Comparison of ENCODE assay signal across 14 cellular contexts in genomic region chr13:106490177-106490576, GRCh38. TPM values are rescaled to one million over a fixed set of nuclear protein-coding genes. Genes with fewer than 3 reads are reported as not detected.
DNase-seq lines count a peak whose midpoint lies in the region; ATAC-seq and TF ChIP-seq lines count a peak whose summit lies in the region.
"Had no signal": no experiment of that assay in that cellular context is flagged by ENCODE, and none has a peak within 500 bp of the region (broad histone marks: within the 10 kb centered on the region; RNA-seq: fewer than 3 reads in every experiment).

No MANE protein-coding gene starts in this region.

- intact Hi-C loops in dorsolateral prefrontal cortex (cut with DNase I) = loop anchor here in 1 of 2 donors (5.0 to 10.0 kb wide), 2 partner anchors 73 to 155 kb away; no protein-coding TSS in a partner anchor

- H3K4me3 Mint-ChIP-seq in activated T-cell treated with anti-CD3 and anti-CD28 coated beads, Interleukin-2, amount 50 U/mL, for 24 hours = no peak overlapping the region

- H3K36me3 ChIP-seq in SK-N-SH (replicated peaks in 1 of 2; ENCODE audit: control insufficient read depth in 1 of 2, insufficient read depth in 2 of 2, low read length in 1 of 2) (peaks cover 7 to 32% of the 10 kb centered on the region in 2 experiments), mesodermal cell (ENCODE audit: control insufficient read depth, insufficient read depth, low read length) (peaks cover 52% of the 10 kb centered on the region)

- DNase-seq in SK-N-SH (peak; percentile 30), dorsolateral prefrontal cortex (no peak), OCI-M2 (lab: John Stamatoyannopoulos, UW; ENCODE audit: unreplicated experiment) (no peak), epidermal melanocyte (ENCODE audit: insufficient read length, low spot score) (no peak)
- no peak for DNase-seq in activated T-cell treated with anti-CD3 and anti-CD28 coated beads, Interleukin-2, amount 50 U/mL, for 24 hours
- DNase-seq: AML-193, DMS53 had no signal

- no peaks in the 10 kb centered on the region for H3K9me3 Mint-ChIP-seq in activated T-cell treated with anti-CD3 and anti-CD28 coated beads, Interleukin-2, amount 50 U/mL, for 24 hours
- H3K9me3 Mint-ChIP-seq: CD8-positive, alpha-beta memory T cell had no signal

- TF ChIP-seq EP300 in SK-N-SH (IDR thresholded peaks at IDR 0.05; ENCODE audit: borderline replicate concordance in 1 of 2, low read depth in 1 of 2, low read length in 1 of 2) = 0 out of 4 replicates have a peak, but pooled peaks of 1 of the 2 experiments have one; percentile 19

- ATAC-seq in SK-N-SH treated with all-trans-retinoic acid at 6 μM for 48 hours = no peak
- ATAC-seq: HCT116 had no signal

- CTCF ChIA-PET in SK-N-SH (lab: Yijun Ruan, JAX) = no interaction called here

- TF ChIP-seq CTCF in SK-N-SH (IDR thresholded peaks at IDR 0.05) (no peak), dorsolateral prefrontal cortex (IDR thresholded peaks at IDR 0.05 in 54 of 56, conservative IDR thresholded peaks at IDR 0.05 in 2 of 56; ENCODE audit: low read depth in 1 of 56, partially characterized antibody in 56 of 56) (no peak)

- H3K27ac ChIP-seq in SK-N-SH (ENCODE audit: low read depth in 2 of 2, low read length in 1 of 2) = 0 out of 4 replicates have a peak overlapping the region, but pooled peaks of 1 of the 2 experiments have one; percentile 28
- peak overlapping the region in 57 of 59 donors; percentile 88 to 99 (median 97) for H3K27ac ChIP-seq in dorsolateral prefrontal cortex
- H3K27ac ChIP-seq in mesodermal cell (ENCODE audit: low read depth, low read length, severe bottlenecking) = peak overlapping the region; percentile 19
- H3K27ac ChIP-seq in temporal lobe (ENCODE audit: low read depth, low read length) = peak overlapping the region; percentile 33
- H3K27ac ChIP-seq: 22Rv1, BLaER1 had no signal

- no peak for TF ChIP-seq RAD21 in SK-N-SH (IDR thresholded peaks at IDR 0.05; ENCODE audit: low read length)

- H3K27me3 ChIP-seq in SK-N-SH (ENCODE audit: insufficient read depth) (no peaks in the 10 kb centered on the region), dorsolateral prefrontal cortex (no peaks in the 10 kb centered on the region)
- H3K27me3 ChIP-seq: BLaER1 had no signal

- 36% methylated on average over 4 of the region's 4 CpGs for WGBS in SK-N-SH (ENCODE audit: low lambda C conversion rate)
- 81 to 92% methylated on average over 2 to 3 of the region's 4 CpGs for WGBS in mesodermal cell (ENCODE audit: insufficient coverage in 2 of 2), 2 experiments

- no peaks in the 10 kb centered on the region for H3K9me2 ChIP-seq in SK-N-SH

- POLR2A ChIA-PET in SK-N-SH (lab: Yijun Ruan, JAX) = no interaction called here

- H3K36me3 Mint-ChIP-seq in activated T-cell treated with anti-CD3 and anti-CD28 coated beads, Interleukin-2, amount 50 U/mL, for 24 hours (ENCODE audit: low read depth) = no peaks in the 10 kb centered on the region
- H3K36me3 Mint-ChIP-seq: CD8-positive, alpha-beta memory T cell had no signal

- H3K4me3 ChIP-seq in SK-N-SH (ENCODE audit: low read depth in 2 of 2, low read length in 1 of 2) (no peak overlapping the region), dorsolateral prefrontal cortex (peak overlapping the region in 21 of 59 donors; percentile 7 to 54 (median 39)), mesodermal cell (ENCODE audit: extremely low read depth, insufficient read depth, low read length, poor library complexity, severe bottlenecking) (no peak overlapping the region)
- H3K4me3 ChIP-seq: BLaER1 had no signal

- no peaks in the 10 kb centered on the region for H3F3A ChIP-seq in SK-N-SH (replicated peaks; ENCODE audit: insufficient read depth)

- peaks cover 21% of the 10 kb centered on the region for H3K4me1 Mint-ChIP-seq in activated T-cell treated with anti-CD3 and anti-CD28 coated beads, Interleukin-2, amount 50 U/mL, for 24 hours (ENCODE audit: low read depth)

- H3K4me1 ChIP-seq in SK-N-SH (ENCODE audit: control insufficient read depth in 1 of 2, insufficient read depth in 2 of 2, low read depth in 1 of 2, low read length in 1 of 2) = peaks cover 0 to 14% of the 10 kb centered on the region in 2 experiments; a peak in 2 of 4 replicates
- peaks cover 3% of the 10 kb centered on the region for H3K4me1 ChIP-seq in mesodermal cell (ENCODE audit: control insufficient read depth, insufficient read depth, low read length, poor library complexity, severe bottlenecking)

- H3K9me3 ChIP-seq in SK-N-SH (no peaks in the 10 kb centered on the region), mesodermal cell (ENCODE audit: control insufficient read depth, low read length) (no peaks in the 10 kb centered on the region)
- H3K9me3 ChIP-seq: BLaER1 had no signal

- H3K27ac Mint-ChIP-seq in activated T-cell treated with anti-CD3 and anti-CD28 coated beads, Interleukin-2, amount 50 U/mL, for 24 hours = no peak overlapping the region

- H3K9ac ChIP-seq in SK-N-SH = no peak overlapping the region
- H3K9ac ChIP-seq: BLaER1 had no signal

- no peaks in the 10 kb centered on the region for H3K79me2 ChIP-seq in SK-N-SH (ENCODE audit: insufficient read depth)

- H4K20me1 ChIP-seq in SK-N-SH (ENCODE audit: insufficient read depth) = no peaks in the 10 kb centered on the region

- H2AFZ ChIP-seq in SK-N-SH (ENCODE audit: low read depth) = no peak overlapping the region

- no peak overlapping the region for H3K4me2 ChIP-seq in SK-N-SH
- H3K4me2 ChIP-seq: BLaER1 had no signal

- peaks cover 85% of the 10 kb centered on the region for H3K27me3 Mint-ChIP-seq in activated T-cell treated with anti-CD3 and anti-CD28 coated beads, Interleukin-2, amount 50 U/mL, for 24 hours

TF ChIP-seq in SK-N-SH, 30 proteins besides CTCF, POLR2A, EP300 and RAD21:
- no peak for TF ChIP-seq USF1 (IDR thresholded peaks at IDR 0.05; ENCODE audit: borderline replicate concordance, low read depth)
- TF ChIP-seq SMC3 (IDR thresholded peaks at IDR 0.05; ENCODE audit: low read depth, low read length) = no peak
- 0 out of 2 replicates have a peak, but pooled peaks have one; percentile 12 for TF ChIP-seq TCF12 (IDR thresholded peaks at IDR 0.05)

TF ChIP-seq in SK-N-SH treated with all-trans-retinoic acid at 6 μM for 48 hours, 23 proteins besides CTCF, POLR2A, EP300 and RAD21 (continues in another document):
- TF ChIP-seq TOX (CRISPR knock-in tag; IDR thresholded peaks at IDR 0.05; ENCODE audit: borderline replicate concordance) = no peak
- no peak for TF ChIP-seq CREB5 (CRISPR knock-in tag; IDR thresholded peaks at IDR 0.05; ENCODE audit: low read depth)
- TF ChIP-seq ESRRG (CRISPR knock-in tag; IDR thresholded peaks at IDR 0.05) = no peak
- TF ChIP-seq PPARA (CRISPR knock-in tag; IDR thresholded peaks at IDR 0.05; ENCODE audit: borderline replicate concordance) = no peak
- TF ChIP-seq ZFP30 (CRISPR knock-in tag; IDR thresholded peaks at IDR 0.05) = no peak
- no peak for TF ChIP-seq RARB (CRISPR knock-in tag; IDR thresholded peaks at IDR 0.05)
- no peak for TF ChIP-seq ZNF565 (CRISPR knock-in tag; conservative IDR thresholded peaks at IDR 0.05; ENCODE audit: low read depth)
- no peak for TF ChIP-seq TSHZ2 (CRISPR knock-in tag; IDR thresholded peaks at IDR 0.05)
- no peak for TF ChIP-seq OSR1 (CRISPR knock-in tag; IDR thresholded peaks at IDR 0.05)
- no peak for TF ChIP-seq ZFP3 (CRISPR knock-in tag; IDR thresholded peaks at IDR 0.05)

RNA-seq across cellular contexts. Expression of gene EFNB2, which starts 45.3 kb away (rescaled TPM):
- polyA plus RNA-seq in SK-N-SH (2012; rRNA removed) = 2.8 and 3.0 TPM in 2 replicates
- polyA plus RNA-seq in SK-N-SH (2012; cell fraction: cytosol; rRNA removed) = 3.7 and 4.4 TPM in 2 replicates
- polyA plus RNA-seq in SK-N-SH (2012; cell fraction: nucleus; rRNA removed) = 2.7 and 3.6 TPM in 2 replicates
- total RNA-seq in dorsolateral prefrontal cortex (10 to 100 TPM; 19.0 to 43.3 (median 29.8) TPM), temporal lobe (73.0 TPM)
- 120 TPM for polyA plus RNA-seq in mesodermal cell (2013, experiment 1 of 2)
- 102 TPM for polyA plus RNA-seq in mesodermal cell (2013, experiment 2 of 2)
